In the genomic region with DNA sequence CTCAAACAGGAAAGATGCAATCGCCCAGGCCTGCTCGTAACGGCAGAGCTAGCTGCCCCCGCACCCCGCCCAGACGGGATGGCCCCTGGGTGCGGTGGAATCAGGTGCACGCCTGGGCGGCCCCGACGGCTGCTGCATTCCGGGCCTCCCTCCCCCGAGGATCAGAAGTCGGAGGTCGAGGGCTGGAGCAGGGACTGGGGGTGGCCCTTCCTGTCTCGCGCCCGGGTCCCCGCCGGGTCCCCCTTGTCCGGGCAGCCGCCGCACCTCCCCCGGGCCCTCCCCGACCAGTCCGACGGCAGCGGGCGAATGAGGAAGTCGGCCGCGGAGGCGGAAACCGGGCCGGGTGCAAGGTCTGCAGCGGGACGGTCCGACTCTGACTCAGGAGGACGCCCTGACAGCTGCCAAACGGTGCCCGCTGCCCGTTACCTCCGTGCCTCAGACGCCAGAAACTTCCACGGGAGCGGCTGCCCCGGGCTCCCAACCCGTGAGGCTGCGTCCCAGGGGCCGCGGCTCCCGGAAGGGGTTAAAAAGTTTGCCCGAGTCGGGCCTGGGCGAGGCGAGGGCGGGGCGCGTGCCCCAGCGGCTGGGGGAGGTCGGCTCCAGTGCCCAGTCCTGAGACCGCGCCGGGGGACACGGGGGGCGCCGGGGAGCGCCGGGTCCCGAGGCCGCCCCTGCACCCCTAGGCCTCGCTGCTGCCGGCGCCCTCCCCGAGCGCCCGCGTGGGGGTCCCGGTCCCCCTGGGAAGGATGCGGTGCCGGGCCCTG, we compare ENCODE assay signal across 8 cellular contexts. TPM values are rescaled to one million over a fixed set of nuclear protein-coding genes. Genes with fewer than 3 reads are reported as not detected.
DNase-seq lines count a peak whose midpoint lies in the region; ATAC-seq and TF ChIP-seq lines count a peak whose summit lies in the region.

No MANE protein-coding gene starts in this region.

- intact Hi-C loops in CD4-positive, alpha-beta memory T cell (cut with micrococcal nuclease): no loop called here

- peak overlapping the region; percentile 88 to 92 for H3K4me3 ChIP-seq in CD4-positive, alpha-beta memory T cell (ENCODE audit: low read length in 2 of 2)
- no peak overlapping the region for H3K4me3 ChIP-seq in KMS-11 (IDR thresholded peaks at IDR 0.05; ENCODE audit: insufficient read depth, low read depth, low read length)

- no peaks in the 10 kb centered on the region for H3K9me3 ChIP-seq in CD4-positive, alpha-beta memory T cell (ENCODE audit: control insufficient read depth in 1 of 2, low read length in 2 of 2)

- H3K9me3 Mint-ChIP-seq in CD4-positive, alpha-beta memory T cell: peaks cover 0 to 1% (median 0%) of the 10 kb centered on the region in 8 donors
- no peaks in the 10 kb centered on the region for H3K9me3 Mint-ChIP-seq in activated T-cell treated with anti-CD3 and anti-CD28 coated beads, Interleukin-2, amount 50 U/mL, for 4 hours
- H3K9me3 Mint-ChIP-seq in osteocyte (ENCODE audit: unreplicated experiment): no peaks in the 10 kb centered on the region

- POLR2A ChIA-PET in CD4-positive, alpha-beta memory T cell (lab: Charles Lee; ENCODE audit: partially characterized antibody): interaction anchor here (1.0 to 36.2 kb wide), 16 partner anchors 9 to 148 kb away, joined by 3 to 2535 read pairs (median 5); a partner anchor contains a TSS

- H3K9ac ChIP-seq in KMS-11: peak overlapping the region; percentile 77

- peaks cover 35% of the 10 kb centered on the region for H3K4me1 ChIP-seq in CD4-positive, alpha-beta memory T cell (ENCODE audit: insufficient read depth, low read length)
- peaks cover 41% of the 10 kb centered on the region for H3K4me1 ChIP-seq in KMS-11 (ENCODE audit: low read depth, poor library complexity, severe bottlenecking)

- DNase-seq in CD4-positive, alpha-beta memory T cell: peak in 3 of 5 donors; percentile 44 to 60 (median 49)
- peak; percentile 69 for DNase-seq in GM20000 (ENCODE audit: low spot score)
- DNase-seq in activated T-cell treated with anti-CD3 and anti-CD28 coated beads, Interleukin-2, amount 50 U/mL, for 4 hours: no peak
- DNase-seq in globus pallidus (ENCODE audit: low spot score): peak; percentile 32
- no peak for DNase-seq in osteocyte (ENCODE audit: extremely low spot score, unreplicated experiment)
- DNase-seq in NCI-H1092 treated with DMSO at 0.1 percent for 48 hours (lab: John Stamatoyannopoulos, UW): no peak
- DNase-seq in HuH-7 (ENCODE audit: low spot score): no peak

- H3K79me2 ChIP-seq in KMS-11 (ENCODE audit: insufficient read depth, low read depth): peaks cover 48% of the 10 kb centered on the region

- ATAC-seq in activated T-cell treated with anti-CD3 and anti-CD28 coated beads, Interleukin-2, amount 50 U/mL, for 4 hours: peak; percentile 4 to 8

- no peaks in the 10 kb centered on the region for H3K27me3 ChIP-seq in CD4-positive, alpha-beta memory T cell (ENCODE audit: insufficient read depth, low read length)
- H3K27me3 ChIP-seq in KMS-11 (ENCODE audit: insufficient read depth, low read depth): no peaks in the 10 kb centered on the region

- peak overlapping the region; percentile 80 for H3K27ac ChIP-seq in CD4-positive, alpha-beta memory T cell (ENCODE audit: low read depth, low read length)
- peak overlapping the region; percentile 70 for H3K27ac ChIP-seq in KMS-11

- peaks cover 6% of the 10 kb centered on the region for H3K36me3 ChIP-seq in CD4-positive, alpha-beta memory T cell (ENCODE audit: insufficient read depth, low read length)
- H3K36me3 ChIP-seq in KMS-11 (ENCODE audit: insufficient read depth): no peaks in the 10 kb centered on the region

- H3K4me1 Mint-ChIP-seq in CD4-positive, alpha-beta memory T cell: peaks cover 14 to 52% (median 32%) of the 10 kb centered on the region in 4 donors
- H3K4me1 Mint-ChIP-seq in activated T-cell treated with anti-CD3 and anti-CD28 coated beads, Interleukin-2, amount 50 U/mL, for 4 hours (ENCODE audit: low read depth): peaks cover 40% of the 10 kb centered on the region
- peaks cover 49% of the 10 kb centered on the region for H3K4me1 Mint-ChIP-seq in osteocyte (ENCODE audit: unreplicated experiment)

- H3K27ac Mint-ChIP-seq in CD4-positive, alpha-beta memory T cell: peak overlapping the region; percentile 92 to 99 (median 97)
- peak overlapping the region; percentile 88 for H3K27ac Mint-ChIP-seq in osteocyte (ENCODE audit: unreplicated experiment)

- H3K4me3 Mint-ChIP-seq in CD4-positive, alpha-beta memory T cell: peak overlapping the region; percentile 88 to 98 (median 94)
- H3K4me3 Mint-ChIP-seq in activated T-cell treated with anti-CD3 and anti-CD28 coated beads, Interleukin-2, amount 50 U/mL, for 4 hours: peak overlapping the region; percentile 99
- peak overlapping the region; percentile 93 for H3K4me3 Mint-ChIP-seq in osteocyte (ENCODE audit: unreplicated experiment)

- H3K36me3 Mint-ChIP-seq in CD4-positive, alpha-beta memory T cell: peaks cover 28 to 40% of the 10 kb centered on the region in 2 donors
- H3K36me3 Mint-ChIP-seq in activated T-cell treated with anti-CD3 and anti-CD28 coated beads, Interleukin-2, amount 50 U/mL, for 4 hours (ENCODE audit: insufficient read depth): peaks cover 24% of the 10 kb centered on the region
- H3K36me3 Mint-ChIP-seq in osteocyte (ENCODE audit: unreplicated experiment): peaks cover 15% of the 10 kb centered on the region

- TF ChIP-seq CTCF in GM20000 (IDR thresholded peaks at IDR 0.05; ENCODE audit: extremely low read depth, missing control alignments) (no peak), KMS-11 (conservative IDR thresholded peaks at IDR 0.05; ENCODE audit: low read depth, low read length) (no peak), osteocyte (IDR thresholded peaks at IDR 0.05) (no peak)

- H3K27me3 Mint-ChIP-seq in CD4-positive, alpha-beta memory T cell: no peaks in the 10 kb centered on the region
- no peaks in the 10 kb centered on the region for H3K27me3 Mint-ChIP-seq in activated T-cell treated with anti-CD3 and anti-CD28 coated beads, Interleukin-2, amount 50 U/mL, for 4 hours (ENCODE audit: low read depth)
- H3K27me3 Mint-ChIP-seq in osteocyte (ENCODE audit: unreplicated experiment): no peaks in the 10 kb centered on the region

- peaks cover 5% of the 10 kb centered on the region; the same call in 1 of the 2 replicates for H4K20me1 ChIP-seq in KMS-11 (ENCODE audit: insufficient read depth)

- CTCF ChIA-PET in CD4-positive, alpha-beta memory T cell (lab: Charles Lee; ENCODE audit: partially characterized antibody): interaction anchor here (1.0 to 3.2 kb wide), 9 partner anchors 10 to 55 kb away, joined by 3 to 17 read pairs (median 6); no protein-coding TSS in a partner anchor

- H3K4me2 ChIP-seq in KMS-11: peak overlapping the region; percentile 98

- no peak overlapping the region for H2AFZ ChIP-seq in KMS-11 (ENCODE audit: low read depth)

RNA-seq across cellular contexts. Expression of a gene that starts 0.7 kb away (rescaled TPM):
- 100 to 1,000 TPM; 717 to 734 TPM for total RNA-seq in CD4-positive, alpha-beta memory T cell
- 100 to 1,000 TPM in 1 of 2 donors, 10 to 100 TPM in 1; 17.3 to 476 TPM for polyA plus RNA-seq in CD4-positive, alpha-beta memory T cell
- total RNA-seq in activated T-cell treated with anti-CD3 and anti-CD28 coated beads, Interleukin-2, amount 50 U/mL, for 4 hours: 100 to 1,000 TPM; 673 to 753 (median 716) TPM
- 938 and 1,044 TPM in 2 replicates for total RNA-seq in osteocyte

Comparison
In these comparisons a context has a peak if more than half of its experiments do, and no peak if none do; other contexts are left out.
1. DNase-seq: peak in CD4-positive, alpha-beta memory T cell (3 of 5), GM20000 (single experiment) and globus pallidus (single experiment); none in activated T-cell treated with anti-CD3 and anti-CD28 coated beads, Interleukin-2, amount 50 U/mL, for 4 hours (single experiment), osteocyte (single experiment), NCI-H1092 treated with DMSO at 0.1 percent for 48 hours (single experiment) and HuH-7 (single experiment).
2. Peak in every context shown above with its lines, with median percentiles within 50 percentile points of each other: H3K4me3 Mint-ChIP-seq.